In the genomic region with DNA sequence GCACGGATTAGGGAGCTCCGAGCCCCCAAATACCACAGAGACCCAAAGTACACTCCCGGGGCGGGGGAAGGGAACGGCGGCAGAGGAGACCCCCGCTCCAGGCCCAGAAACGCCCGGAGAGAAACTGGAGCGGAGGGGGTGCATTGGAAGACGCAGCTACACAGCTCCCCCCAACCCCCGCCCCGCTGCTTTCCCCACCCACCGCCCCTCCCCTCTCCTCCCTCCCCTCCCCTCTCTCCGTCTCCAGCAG, we compare ENCODE assay signal across 8 cellular contexts. TPM values are rescaled to one million over a fixed set of nuclear protein-coding genes. Genes with fewer than 3 reads are reported as not detected.
DNase-seq lines count a peak whose midpoint lies in the region; ATAC-seq and TF ChIP-seq lines count a peak whose summit lies in the region.

No MANE protein-coding gene starts in this region.

- H3K4me3 ChIP-seq in CD8-positive, alpha-beta memory T cell (ENCODE audit: low read length): peak overlapping the region; percentile 64
- peak overlapping the region; percentile 65 for H3K4me3 ChIP-seq in PC-9

- H3K36me3 Mint-ChIP-seq in CD8-positive, alpha-beta memory T cell: peaks cover 0 to 13% (median 0%) of the 10 kb centered on the region in 3 donors
- H3K36me3 Mint-ChIP-seq in endothelial cell (ENCODE audit: low read depth, unreplicated experiment): no peaks in the 10 kb centered on the region
- no peaks in the 10 kb centered on the region for H3K36me3 Mint-ChIP-seq in natural killer cell treated with Interleukin-12 subunit alpha and Interleukin-12 subunit beta and Interleukin-15 and Interleukin-18, amount 100 ng/mL, for 72 hours

- peak overlapping the region; percentile 24 to 98 (median 85) for H3K27ac Mint-ChIP-seq in CD8-positive, alpha-beta memory T cell
- H3K27ac Mint-ChIP-seq in endothelial cell (ENCODE audit: unreplicated experiment): no peak overlapping the region
- H3K27ac Mint-ChIP-seq in natural killer cell treated with Interleukin-12 subunit alpha and Interleukin-12 subunit beta and Interleukin-15 and Interleukin-18, amount 100 ng/mL, for 72 hours: no peak overlapping the region

- peak overlapping the region; percentile 92 for H3K4me2 ChIP-seq in PC-9

- intact Hi-C loops in PC-9 (cut with micrococcal nuclease; ENCODE audit: unreplicated experiment): loop anchor here (1.0 to 10.0 kb wide), 6 partner anchors 57 to 301 kb away; a partner anchor contains a TSS

- CTCF ChIA-PET in CD8-positive, alpha-beta memory T cell (lab: Charles Lee): interaction anchor here (1.1 to 2.5 kb wide), 2 partner anchors 37 to 93 kb away, joined by 4 to 10 read pairs; no protein-coding TSS in a partner anchor
- CTCF ChIA-PET in PC-9 (lab: Charles Lee): interaction anchor here (0.5 to 1.0 kb wide), 3 partner anchors 57 to 155 kb away, joined by 3 to 4 read pairs (median 4); no protein-coding TSS in a partner anchor

- H3K27me3 ChIP-seq in CD8-positive, alpha-beta memory T cell (ENCODE audit: insufficient read depth, low read length, poor library complexity, severe bottlenecking): no peaks in the 10 kb centered on the region
- H3K27me3 ChIP-seq in PC-9 (ENCODE audit: insufficient read depth, low read depth): peaks cover 7% of the 10 kb centered on the region; the same call in 1 of the 2 replicates

- H3K9me3 ChIP-seq in CD8-positive, alpha-beta memory T cell (ENCODE audit: low read length): no peaks in the 10 kb centered on the region
- no peaks in the 10 kb centered on the region for H3K9me3 ChIP-seq in PC-9 (ENCODE audit: insufficient read depth, low read depth)

- no peak overlapping the region for H3K27ac ChIP-seq in CD8-positive, alpha-beta memory T cell (ENCODE audit: low read depth, low read length)
- no peak overlapping the region for H3K27ac ChIP-seq in PC-9

- DNase-seq in CD8-positive, alpha-beta memory T cell: no peak
- DNase-seq in PC-9 (no peak), endothelial cell (ENCODE audit: low spot score) (no peak), activated gamma-delta T cell (lab: John Stamatoyannopoulos, UW) (no peak), T1000 (lab: John Stamatoyannopoulos, UW) (no peak)
- no peak for DNase-seq in natural killer cell treated with Interleukin-12 subunit alpha and Interleukin-12 subunit beta and Interleukin-15 and Interleukin-18, amount 100 ng/mL, for 72 hours (ENCODE audit: low spot score)

- H3K4me1 ChIP-seq in CD8-positive, alpha-beta memory T cell (ENCODE audit: insufficient read depth, low read length): peaks cover 12% of the 10 kb centered on the region
- H3K4me1 ChIP-seq in PC-9 (replicated peaks; ENCODE audit: insufficient read depth): peaks cover 6% of the 10 kb centered on the region; the same call in 1 of the 2 replicates

- H3K79me2 ChIP-seq in PC-9 (ENCODE audit: low read depth): no peaks in the 10 kb centered on the region

- peaks cover 22 to 40% (median 32%) of the 10 kb centered on the region in 3 donors for H3K4me1 Mint-ChIP-seq in CD8-positive, alpha-beta memory T cell
- peaks cover 3% of the 10 kb centered on the region for H3K4me1 Mint-ChIP-seq in endothelial cell (ENCODE audit: unreplicated experiment)
- H3K4me1 Mint-ChIP-seq in natural killer cell treated with Interleukin-12 subunit alpha and Interleukin-12 subunit beta and Interleukin-15 and Interleukin-18, amount 100 ng/mL, for 72 hours (ENCODE audit: low read depth in 2 of 2): peaks cover 21 to 30% of the 10 kb centered on the region in 2 donors

- no peak for ATAC-seq in natural killer cell treated with Interleukin-12 subunit alpha and Interleukin-12 subunit beta and Interleukin-15 and Interleukin-18, amount 100 ng/mL, for 72 hours
- ATAC-seq in GM19455 (IDR thresholded peaks at IDR 0.05; ENCODE audit: unreplicated experiment): no peak
- ATAC-seq in GM18511 (IDR thresholded peaks at IDR 0.05; ENCODE audit: unreplicated experiment): no peak

- H3K4me3 Mint-ChIP-seq in CD8-positive, alpha-beta memory T cell: peak overlapping the region; percentile 93 to 100 (median 96)
- peak overlapping the region; percentile 85 for H3K4me3 Mint-ChIP-seq in endothelial cell (ENCODE audit: unreplicated experiment)
- peak overlapping the region; percentile 91 for H3K4me3 Mint-ChIP-seq in natural killer cell treated with Interleukin-12 subunit alpha and Interleukin-12 subunit beta and Interleukin-15 and Interleukin-18, amount 100 ng/mL, for 72 hours

- POLR2A ChIA-PET in CD8-positive, alpha-beta memory T cell (lab: Charles Lee): interaction anchor here (1.3 to 2.4 kb wide), 3 partner anchors 60 to 243 kb away, joined by 3 to 10 read pairs (median 9); no protein-coding TSS in a partner anchor
- POLR2A ChIA-PET in PC-9 (lab: Charles Lee; ENCODE audit: unreplicated experiment): no interaction called here

- H3K9me3 Mint-ChIP-seq in CD8-positive, alpha-beta memory T cell: no peaks in the 10 kb centered on the region
- no peaks in the 10 kb centered on the region for H3K9me3 Mint-ChIP-seq in endothelial cell (ENCODE audit: unreplicated experiment)
- H3K9me3 Mint-ChIP-seq in natural killer cell treated with Interleukin-12 subunit alpha and Interleukin-12 subunit beta and Interleukin-15 and Interleukin-18, amount 100 ng/mL, for 72 hours: no peaks in the 10 kb centered on the region

- BruUV-seq in PC-9 (replicated peaks; lab: Mats Ljungman, UMichigan): no TSS peak

- H4K20me1 ChIP-seq in PC-9 (ENCODE audit: insufficient read depth): no peaks in the 10 kb centered on the region

- no peak for TF ChIP-seq CTCF in PC-9 (conservative IDR thresholded peaks at IDR 0.05)
- TF ChIP-seq CTCF in endothelial cell (IDR thresholded peaks at IDR 0.05; ENCODE audit: unreplicated experiment): no peak

- H3K36me3 ChIP-seq in CD8-positive, alpha-beta memory T cell (ENCODE audit: insufficient read depth, low read length): no peaks in the 10 kb centered on the region
- H3K36me3 ChIP-seq in PC-9 (ENCODE audit: low read depth): no peaks in the 10 kb centered on the region

- H3K27me3 Mint-ChIP-seq in CD8-positive, alpha-beta memory T cell: peaks cover 0 to 2% of the 10 kb centered on the region in 2 donors
- peaks cover 18% of the 10 kb centered on the region for H3K27me3 Mint-ChIP-seq in endothelial cell (ENCODE audit: unreplicated experiment)
- H3K27me3 Mint-ChIP-seq in natural killer cell treated with Interleukin-12 subunit alpha and Interleukin-12 subunit beta and Interleukin-15 and Interleukin-18, amount 100 ng/mL, for 72 hours: no peaks in the 10 kb centered on the region

- peaks cover 9% of the 10 kb centered on the region; the same call in 1 of the 2 replicates for H3F3A ChIP-seq in PC-9 (ENCODE audit: insufficient read depth, low read depth)

- H3K9me2 ChIP-seq in PC-9 (ENCODE audit: insufficient read depth): no peaks in the 10 kb centered on the region

- H2AFZ ChIP-seq in PC-9: peak overlapping the region; percentile 89

RNA-seq across cellular contexts. Expression of a gene that starts 1.1 kb away (rescaled TPM):
- total RNA-seq in CD8-positive, alpha-beta memory T cell: 10 to 100 TPM; 23.1 to 27.2 TPM
- polyA plus RNA-seq in CD8-positive, alpha-beta memory T cell: 31.4 TPM
- total RNA-seq in PC-9 (2021) (32.6 and 37.3 TPM in 2 replicates), endothelial cell (ENCODE audit: unreplicated experiment) (16.0 TPM)
- total RNA-seq in natural killer cell treated with Interleukin-12 subunit alpha and Interleukin-12 subunit beta and Interleukin-15 and Interleukin-18, amount 100 ng/mL, for 72 hours: 10 to 100 TPM; 19.9 to 22.6 TPM

Comparison
In these comparisons a context has a peak if more than half of its experiments do, and no peak if none do; other contexts are left out.
1. H3K27ac Mint-ChIP-seq: peak in CD8-positive, alpha-beta memory T cell (8 of 8); none in endothelial cell (single experiment) and natural killer cell treated with Interleukin-12 subunit alpha and Interleukin-12 subunit beta and Interleukin-15 and Interleukin-18, amount 100 ng/mL, for 72 hours (0 of 2).
2. Peak in every context shown above with its lines, with median percentiles within 50 percentile points of each other: H3K4me3 Mint-ChIP-seq.